36 cellular contexts compared by ENCODE assay signal in the genomic region with DNA sequence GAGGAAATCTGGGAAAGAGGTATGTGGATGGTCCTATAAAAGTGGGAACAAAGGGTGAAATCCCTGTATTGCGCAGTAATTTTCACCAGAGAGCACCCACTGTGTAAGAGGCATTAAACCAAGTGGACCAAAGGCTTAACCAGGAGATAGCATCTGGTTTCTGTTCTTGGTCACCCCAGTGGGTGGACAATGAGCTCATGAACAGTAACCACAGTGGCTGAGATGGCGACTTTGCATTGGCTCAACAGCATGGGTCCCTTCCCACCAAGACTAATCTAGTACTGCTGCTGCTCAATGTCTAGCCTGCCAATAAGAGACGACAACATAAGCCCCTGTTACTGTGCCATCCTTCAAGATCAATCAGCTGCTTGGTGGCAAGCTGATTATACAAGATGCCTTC. TPM values are rescaled to one million over a fixed set of nuclear protein-coding genes. Genes with fewer than 3 reads are reported as not detected.
"Had no signal": no experiment of that assay in that cellular context is flagged by ENCODE, and none has a peak within 500 bp of the region (broad histone marks: within the 10 kb centered on the region; RNA-seq: fewer than 3 reads in every experiment).

No MANE protein-coding gene starts in this region.

- H3K36me3 ChIP-seq: ascending aorta, cardiac muscle cell, colonic mucosa, esophagus squamous epithelium, gastrocnemius medialis, heart right ventricle, WERI-Rb-1 had no signal

- H3K27me3 Mint-ChIP-seq: activated B cell treated with CpG ODN at 0.5 μM for 24 hours had no signal

- H3K4me2 ChIP-seq: hepatocyte had no signal

- H3K27ac ChIP-seq: ascending aorta, body of pancreas, cardiac muscle cell, colonic mucosa, epithelial cell of prostate, esophagus squamous epithelium, foreskin keratinocyte, gastrocnemius medialis, heart right ventricle, hepatocyte, WERI-Rb-1 had no signal

- H3K27me3 ChIP-seq: ascending aorta, body of pancreas, cardiac muscle cell, colonic mucosa, esophagus squamous epithelium, foreskin keratinocyte, gastrocnemius medialis, heart right ventricle, hepatocyte had no signal

- H3K4me1 ChIP-seq: ascending aorta, body of pancreas, colonic mucosa, esophagus squamous epithelium, foreskin keratinocyte, gastrocnemius medialis, heart right ventricle had no signal

- DNase-seq: activated B cell treated with CpG ODN at 0.5 μM for 24 hours; activated CD4-positive, alpha-beta memory T cell treated with anti-CD3 and anti-CD28 coated beads for 36 hours; activated CD4-positive, alpha-beta T cell treated with anti-CD3 and anti-CD28 coated beads for 48 hours; activated CD8-positive, alpha-beta memory T cell treated with anti-CD3 and anti-CD28 coated beads, Interleukin-2, amount 10 ng/mL, durations not matched to agents 7 days and 5 days; activated CD8-positive, alpha-beta memory T cell treated with anti-CD3 and anti-CD28 coated beads, Interleukin-2, amount 50 U/mL, for 4 hours; activated CD8-positive, alpha-beta T cell treated with anti-CD3 and anti-CD28 coated beads, Interleukin-2, amount 10 ng/mL, durations not matched to agents 7 days and 5 days; activated effector memory CD4-positive, alpha-beta T cell treated with anti-CD3 and anti-CD28 coated beads, Interleukin-2, amount 50 U/mL, for 16 hours; activated naive CD4-positive, alpha-beta T cell treated with anti-CD3 and anti-CD28 coated beads for 36 hours; activated naive CD8-positive, alpha-beta T cell treated with anti-CD3 and anti-CD28 coated beads for 36 hours; activated naive CD8-positive, alpha-beta T cell treated with anti-CD3 and anti-CD28 coated beads, Interleukin-2, amount 50 U/mL, for 24 hours; activated T-cell treated with anti-CD3 and anti-CD28 coated beads, Interleukin-2, amount 50 U/mL, for 1 hour; activated T-cell treated with anti-CD3 and anti-CD28 coated beads, Interleukin-2, amount 50 U/mL, for 48 hours; body of pancreas; central memory CD4-positive, alpha-beta T cell; cerebellar nuclear complex; colonic mucosa; effector CD8-positive, alpha-beta T cell; esophagus squamous epithelium; foreskin keratinocyte; gastrocnemius medialis; heart right ventricle; T-helper 1 cell; T-helper 17 cell; T1000; WERI-Rb-1 had no signal

- H3K36me3 Mint-ChIP-seq: activated CD4-positive, alpha-beta memory T cell treated with anti-CD3 and anti-CD28 coated beads for 36 hours; activated CD8-positive, alpha-beta memory T cell treated with anti-CD3 and anti-CD28 coated beads, Interleukin-2, amount 10 ng/mL, durations not matched to agents 7 days and 5 days; activated naive CD4-positive, alpha-beta T cell treated with anti-CD3 and anti-CD28 coated beads, Interleukin-2, amount 50 U/mL, for 24 hours; activated naive CD8-positive, alpha-beta T cell treated with anti-CD3 and anti-CD28 coated beads for 36 hours had no signal

- H3K27ac Mint-ChIP-seq: activated B cell treated with CpG ODN at 0.5 μM for 24 hours; activated CD4-positive, alpha-beta memory T cell treated with anti-CD3 and anti-CD28 coated beads for 36 hours; activated CD8-positive, alpha-beta memory T cell treated with anti-CD3 and anti-CD28 coated beads, Interleukin-2, amount 10 ng/mL, durations not matched to agents 7 days and 5 days; activated CD8-positive, alpha-beta T cell treated with anti-CD3 and anti-CD28 coated beads, Interleukin-2, amount 10 ng/mL, durations not matched to agents 7 days and 5 days; activated naive CD4-positive, alpha-beta T cell treated with anti-CD3 and anti-CD28 coated beads for 36 hours; activated naive CD4-positive, alpha-beta T cell treated with anti-CD3 and anti-CD28 coated beads, Interleukin-2, amount 50 U/mL, for 24 hours; activated naive CD8-positive, alpha-beta T cell treated with anti-CD3 and anti-CD28 coated beads for 36 hours; activated naive CD8-positive, alpha-beta T cell treated with anti-CD3 and anti-CD28 coated beads, Interleukin-2, amount 50 U/mL, for 24 hours; activated T-helper 1 cell treated with anti-CD3 and anti-CD28 coated beads, Interleukin-12 subunit alpha, Interleukin-12 subunit beta, Interleukin-2, Interleukin-4 antibody, amounts not matched to agents 30 ng/mL and 10 ng/mL and 1 ng/mL, durations not matched to agents 14 hours and 24 hours and 36 hours; activated T-helper 2 cell treated with anti-CD3 and anti-CD28 coated beads, Interferon-gamma antibody, Interleukin-2, Interleukin-4, amounts not matched to agents 10 μg/mL and 5 μg/mL and 100 μg/mL, durations not matched to agents 14 hours and 24 hours and 36 hours; T-helper 17 cell; T-helper 2 cell treated with Interferon-gamma antibody and Interleukin-4, amounts not matched to agents 5 μg/mL and 100 μg/mL, for 36 hours had no signal

- ATAC-seq: activated CD4-positive, CD25-positive, alpha-beta regulatory T cell treated with anti-CD3 and anti-CD28 coated beads, Interleukin-2, amount 50 U/mL, for 24 hours; activated CD8-positive, alpha-beta memory T cell treated with anti-CD3 and anti-CD28 coated beads, Interleukin-2, amount 10 ng/mL, durations not matched to agents 7 days and 5 days; activated CD8-positive, alpha-beta T cell treated with anti-CD3 and anti-CD28 coated beads, Interleukin-2, amount 10 ng/mL, durations not matched to agents 7 days and 5 days; activated naive CD8-positive, alpha-beta T cell treated with anti-CD3 and anti-CD28 coated beads, Interleukin-2, amount 50 U/mL, for 24 hours; body of pancreas; foreskin keratinocyte; gastrocnemius medialis; T-helper 17 cell had no signal

- H3K79me2 ChIP-seq: hepatocyte had no signal

- H2AFZ ChIP-seq: hepatocyte had no signal

- H3K9me3 Mint-ChIP-seq: activated B cell treated with CpG ODN at 0.5 μM for 24 hours; activated CD4-positive, alpha-beta memory T cell treated with anti-CD3 and anti-CD28 coated beads for 36 hours; activated naive CD4-positive, alpha-beta T cell treated with anti-CD3 and anti-CD28 coated beads for 36 hours; activated naive CD4-positive, alpha-beta T cell treated with anti-CD3 and anti-CD28 coated beads, Interleukin-2, amount 50 U/mL, for 24 hours; activated naive CD8-positive, alpha-beta T cell treated with anti-CD3 and anti-CD28 coated beads for 36 hours; activated naive CD8-positive, alpha-beta T cell treated with anti-CD3 and anti-CD28 coated beads, Interleukin-2, amount 50 U/mL, for 24 hours; activated T-helper 1 cell treated with anti-CD3 and anti-CD28 coated beads, Interleukin-12 subunit alpha, Interleukin-12 subunit beta, Interleukin-2, Interleukin-4 antibody, amounts not matched to agents 30 ng/mL and 10 ng/mL and 1 ng/mL, durations not matched to agents 14 hours and 24 hours and 36 hours; activated T-helper 2 cell treated with anti-CD3 and anti-CD28 coated beads, Interferon-gamma antibody, Interleukin-2, Interleukin-4, amounts not matched to agents 10 μg/mL and 5 μg/mL and 100 μg/mL, durations not matched to agents 14 hours and 24 hours and 36 hours; T-helper 2 cell treated with Interferon-gamma antibody and Interleukin-4, amounts not matched to agents 5 μg/mL and 100 μg/mL, for 36 hours had no signal

- H3K4me3 ChIP-seq: ascending aorta, body of pancreas, cardiac muscle cell, colonic mucosa, esophagus squamous epithelium, gastrocnemius medialis, heart right ventricle, hepatocyte had no signal

- H3K4me1 Mint-ChIP-seq: activated B cell treated with CpG ODN at 0.5 μM for 24 hours; activated CD8-positive, alpha-beta memory T cell treated with anti-CD3 and anti-CD28 coated beads, Interleukin-2, amount 10 ng/mL, durations not matched to agents 7 days and 5 days; activated naive CD4-positive, alpha-beta T cell treated with anti-CD3 and anti-CD28 coated beads, Interleukin-2, amount 50 U/mL, for 24 hours; activated naive CD8-positive, alpha-beta T cell treated with anti-CD3 and anti-CD28 coated beads for 36 hours; activated naive CD8-positive, alpha-beta T cell treated with anti-CD3 and anti-CD28 coated beads, Interleukin-2, amount 50 U/mL, for 24 hours; T-helper 17 cell had no signal

- H3K9me3 ChIP-seq: ascending aorta, body of pancreas, colonic mucosa, esophagus squamous epithelium, gastrocnemius medialis, heart right ventricle had no signal

- H3K4me3 Mint-ChIP-seq: activated B cell treated with CpG ODN at 0.5 μM for 24 hours; activated CD4-positive, alpha-beta memory T cell treated with anti-CD3 and anti-CD28 coated beads for 36 hours; activated CD8-positive, alpha-beta memory T cell treated with anti-CD3 and anti-CD28 coated beads, Interleukin-2, amount 10 ng/mL, durations not matched to agents 7 days and 5 days; activated CD8-positive, alpha-beta T cell treated with anti-CD3 and anti-CD28 coated beads, Interleukin-2, amount 10 ng/mL, durations not matched to agents 7 days and 5 days; activated naive CD4-positive, alpha-beta T cell treated with anti-CD3 and anti-CD28 coated beads for 36 hours; activated naive CD4-positive, alpha-beta T cell treated with anti-CD3 and anti-CD28 coated beads, Interleukin-2, amount 50 U/mL, for 24 hours; activated naive CD8-positive, alpha-beta T cell treated with anti-CD3 and anti-CD28 coated beads for 36 hours; activated naive CD8-positive, alpha-beta T cell treated with anti-CD3 and anti-CD28 coated beads, Interleukin-2, amount 50 U/mL, for 24 hours; activated T-helper 1 cell treated with anti-CD3 and anti-CD28 coated beads, Interleukin-12 subunit alpha, Interleukin-12 subunit beta, Interleukin-2, Interleukin-4 antibody, amounts not matched to agents 30 ng/mL and 10 ng/mL and 1 ng/mL, durations not matched to agents 14 hours and 24 hours and 36 hours; T-helper 17 cell; T-helper 2 cell treated with Interferon-gamma antibody and Interleukin-4, amounts not matched to agents 5 μg/mL and 100 μg/mL, for 36 hours had no signal

RNA-seq across cellular contexts. Expression of a gene that starts 36.6 kb away (rescaled TPM):
- total RNA-seq: activated CD8-positive, alpha-beta T cell treated with anti-CD3 and anti-CD28 coated beads, Interleukin-2, amount 10 ng/mL, durations not matched to agents 7 days and 5 days; activated T-helper 1 cell treated with anti-CD3 and anti-CD28 coated beads, Interleukin-12 subunit alpha, Interleukin-12 subunit beta, Interleukin-2, Interleukin-4 antibody, amounts not matched to agents 30 ng/mL and 10 ng/mL and 1 ng/mL, durations not matched to agents 14 hours and 24 hours and 36 hours; T-helper 17 cell had no signal

RNA-seq across cellular contexts. Expression of a gene that starts 46.7 kb away (rescaled TPM):
- total RNA-seq: activated B cell treated with CpG ODN at 0.5 μM for 24 hours; activated CD4-positive, alpha-beta memory T cell treated with anti-CD3 and anti-CD28 coated beads for 36 hours; activated CD8-positive, alpha-beta memory T cell treated with anti-CD3 and anti-CD28 coated beads for 36 hours; activated CD8-positive, alpha-beta memory T cell treated with anti-CD3 and anti-CD28 coated beads, Interleukin-2, amount 10 ng/mL, durations not matched to agents 7 days and 5 days; activated CD8-positive, alpha-beta T cell treated with anti-CD3 and anti-CD28 coated beads, Interleukin-2, amount 10 ng/mL, durations not matched to agents 7 days and 5 days; activated naive CD4-positive, alpha-beta T cell treated with anti-CD3 and anti-CD28 coated beads for 36 hours; activated naive CD8-positive, alpha-beta T cell treated with anti-CD3 and anti-CD28 coated beads for 36 hours; activated T-helper 1 cell treated with anti-CD3 and anti-CD28 coated beads, Interleukin-12 subunit alpha, Interleukin-12 subunit beta, Interleukin-2, Interleukin-4 antibody, amounts not matched to agents 30 ng/mL and 10 ng/mL and 1 ng/mL, durations not matched to agents 14 hours and 24 hours and 36 hours; activated T-helper 2 cell treated with anti-CD3 and anti-CD28 coated beads, Interferon-gamma antibody, Interleukin-2, Interleukin-4, amounts not matched to agents 10 μg/mL and 5 μg/mL and 100 μg/mL, durations not matched to agents 14 hours and 24 hours and 36 hours; ascending aorta; body of pancreas; dermis microvascular lymphatic vessel endothelial cell; esophagus squamous epithelium; foreskin keratinocyte; T-helper 17 cell had no signal
- polyA plus RNA-seq: foreskin keratinocyte, hepatocyte had no signal
